Comparison of ENCODE assay signal across 16 cellular contexts in genomic region chr7:25311346-25311745, GRCh38.
"Had no signal": no experiment of that assay in that cellular context is flagged by ENCODE, and none has a peak within 500 bp of the region (broad histone marks: within the 10 kb centered on the region; RNA-seq: fewer than 3 reads in every experiment).

No MANE protein-coding gene starts in this region.

- FAIRE-seq: small intestine, TTC549 had no signal

- H3K4me1 ChIP-seq: tibial nerve, vagina had no signal

- ATAC-seq: gastroesophageal sphincter, mucosa of descending colon, natural killer cell, right cardiac atrium had no signal

- H3K9me3 ChIP-seq: gastroesophageal sphincter, mucosa of descending colon, tibial nerve, vagina had no signal

- H3K36me3 ChIP-seq: gastroesophageal sphincter, tibial nerve, vagina had no signal

- H3K27ac ChIP-seq: gastroesophageal sphincter, tibial nerve, vagina had no signal

- DNase-seq: activated B cell treated with CpG ODN at 0.5 μM for 24 hours; activated effector memory CD4-positive, alpha-beta T cell treated with Interleukin-2 at 50 U/mL for 16 hours; activated naive CD8-positive, alpha-beta T cell treated with anti-CD3 and anti-CD28 coated beads for 36 hours; activated T-cell treated with anti-CD3 and anti-CD28 coated beads, Interleukin-2, amount 50 U/mL, for 1 hour; anterior cingulate cortex; left cardiac atrium; natural killer cell; right cardiac atrium; T-helper 2 cell had no signal

- H3K27me3 ChIP-seq: gastroesophageal sphincter, tibial nerve, vagina had no signal

- H3K4me3 ChIP-seq: gastroesophageal sphincter, lung, mucosa of descending colon, tibial nerve, vagina had no signal
